In genomic region chr13:113584870-113585671, GRCh38 we compare ENCODE assay signal across 8 cellular contexts. TPM values are rescaled to one million over a fixed set of nuclear protein-coding genes. Genes with fewer than 3 reads are reported as not detected.
DNase-seq lines count a peak whose midpoint lies in the region; ATAC-seq and TF ChIP-seq lines count a peak whose summit lies in the region.

No MANE protein-coding gene starts in this region.

- H3K9me3 ChIP-seq in testis, result no peaks in the 10 kb centered on the region

- H3K27me3 ChIP-seq in mesendoderm (ENCODE audit: insufficient read depth, low read length, poor library complexity) (no peaks in the 10 kb centered on the region), testis (no peaks in the 10 kb centered on the region)

- WGBS in mesendoderm (ENCODE audit: extremely low coverage, insufficient coverage, low lambda C conversion rate), result no CpG with 5 or more reads among the region's 105 CpGs
- 0 to 1% methylated on average over 9 to 38 of the region's 105 CpGs for WGBS in testis, 2 donors

- peaks cover 46% of the 10 kb centered on the region for H3K79me2 ChIP-seq in mesendoderm (ENCODE audit: control insufficient read depth, insufficient read depth, low read length)

- DNase-seq in activated CD4-positive, alpha-beta T cell treated with anti-CD3 and anti-CD28 coated beads for 48 hours, result peak; percentile 46
- no peak for DNase-seq in activated CD4-positive, alpha-beta T cell treated with anti-CD3 and anti-CD28 coated beads, Interleukin-2, amount 50 U/mL, for 4 hours
- DNase-seq in RPMI8226 (peak; percentile 33), dermis blood vessel endothelial cell (peak; percentile 15), mesendoderm (peak; percentile 14), testis (peak; percentile 22), NCI-H1105 treated with DMSO at 0.1 percent for 48 hours (lab: John Stamatoyannopoulos, UW) (no peak)

- no peak overlapping the region for H3K23ac ChIP-seq in mesendoderm (ENCODE audit: low read length)

- peaks cover 13% of the 10 kb centered on the region for H3K36me3 ChIP-seq in mesendoderm (ENCODE audit: control insufficient read depth, insufficient read depth, low read length)
- H3K36me3 ChIP-seq in testis (ENCODE audit: low read depth, missing control alignments), result no peaks in the 10 kb centered on the region

- peak overlapping the region; percentile 81 for H3K9ac ChIP-seq in mesendoderm (ENCODE audit: low read length)

- H3K4me2 ChIP-seq in mesendoderm (ENCODE audit: low read length), result peak overlapping the region; percentile 69

- intact Hi-C loops in testis (cut with DNase I; ENCODE audit: low total_unique reads), result no loop called here

- peak; percentile 39 for ATAC-seq in HG02885 (IDR thresholded peaks at IDR 0.05; ENCODE audit: poor library complexity, unreplicated experiment)

- peak overlapping the region; percentile 81 for H3K18ac ChIP-seq in mesendoderm (ENCODE audit: low read length)

- H3K27ac ChIP-seq in mesendoderm (ENCODE audit: low read depth, low read length) (no peak overlapping the region), testis (no peak overlapping the region)

- H3K4ac ChIP-seq in mesendoderm (ENCODE audit: low read depth, low read length), result peak overlapping the region; percentile 91

- peak overlapping the region; percentile 62 for H2BK120ac ChIP-seq in mesendoderm (ENCODE audit: low read depth, low read length)

- TF ChIP-seq CTCF in testis (IDR thresholded peaks at IDR 0.05), result no peak

- peak overlapping the region; percentile 68 for H4K8ac ChIP-seq in mesendoderm (ENCODE audit: low read depth, low read length)

- peak overlapping the region; percentile 67 for H3K4me3 ChIP-seq in mesendoderm (ENCODE audit: low read length)
- peak overlapping the region; percentile 56 to 61 for H3K4me3 ChIP-seq in testis

- no peak for TF ChIP-seq POLR2A in testis (IDR thresholded peaks at IDR 0.05)

- H2AK5ac ChIP-seq in mesendoderm (ENCODE audit: low read length), result no peak overlapping the region

- peak overlapping the region; percentile 83 for H3K56ac ChIP-seq in mesendoderm (ENCODE audit: low read length)

- H2BK5ac ChIP-seq in mesendoderm (ENCODE audit: low read length), result no peak overlapping the region

- H4K5ac ChIP-seq in mesendoderm (ENCODE audit: low read length), result no peak overlapping the region

- H3K4me1 ChIP-seq in mesendoderm (ENCODE audit: control insufficient read depth, low read depth, low read length) (no peaks in the 10 kb centered on the region), testis (no peaks in the 10 kb centered on the region)

- no peak overlapping the region for H2BK15ac ChIP-seq in mesendoderm (replicated peaks; ENCODE audit: low read depth)

- peaks cover 24% of the 10 kb centered on the region for H3K79me1 ChIP-seq in mesendoderm (ENCODE audit: low read length)

RNA-seq across cellular contexts. Expression of gene TFDP1, which starts 0.5 kb away (rescaled TPM):
- total RNA-seq in dermis blood vessel endothelial cell, result 49.5 and 122 TPM in 2 replicates
- polyA plus RNA-seq in mesendoderm (2013, experiment 1 of 2), result 106 TPM
- 104 TPM for polyA plus RNA-seq in mesendoderm (2013, experiment 2 of 2)
- total RNA-seq in testis, result 10 to 100 TPM; 72.4 to 73.1 TPM
- 135 TPM for polyA plus RNA-seq in testis (ENCODE audit: insufficient read depth, low read depth, low replicate concordance)

Comparison
In these comparisons a context has a peak if more than half of its experiments do, and no peak if none do; other contexts are left out.
1. DNase-seq: peak in activated CD4-positive, alpha-beta T cell treated with anti-CD3 and anti-CD28 coated beads for 48 hours (single experiment), RPMI8226 (single experiment), dermis blood vessel endothelial cell (single experiment), mesendoderm (single experiment) and testis (single experiment); none in activated CD4-positive, alpha-beta T cell treated with anti-CD3 and anti-CD28 coated beads, Interleukin-2, amount 50 U/mL, for 4 hours (0 of 2) and NCI-H1105 treated with DMSO at 0.1 percent for 48 hours (single experiment).